In the genomic region with DNA sequence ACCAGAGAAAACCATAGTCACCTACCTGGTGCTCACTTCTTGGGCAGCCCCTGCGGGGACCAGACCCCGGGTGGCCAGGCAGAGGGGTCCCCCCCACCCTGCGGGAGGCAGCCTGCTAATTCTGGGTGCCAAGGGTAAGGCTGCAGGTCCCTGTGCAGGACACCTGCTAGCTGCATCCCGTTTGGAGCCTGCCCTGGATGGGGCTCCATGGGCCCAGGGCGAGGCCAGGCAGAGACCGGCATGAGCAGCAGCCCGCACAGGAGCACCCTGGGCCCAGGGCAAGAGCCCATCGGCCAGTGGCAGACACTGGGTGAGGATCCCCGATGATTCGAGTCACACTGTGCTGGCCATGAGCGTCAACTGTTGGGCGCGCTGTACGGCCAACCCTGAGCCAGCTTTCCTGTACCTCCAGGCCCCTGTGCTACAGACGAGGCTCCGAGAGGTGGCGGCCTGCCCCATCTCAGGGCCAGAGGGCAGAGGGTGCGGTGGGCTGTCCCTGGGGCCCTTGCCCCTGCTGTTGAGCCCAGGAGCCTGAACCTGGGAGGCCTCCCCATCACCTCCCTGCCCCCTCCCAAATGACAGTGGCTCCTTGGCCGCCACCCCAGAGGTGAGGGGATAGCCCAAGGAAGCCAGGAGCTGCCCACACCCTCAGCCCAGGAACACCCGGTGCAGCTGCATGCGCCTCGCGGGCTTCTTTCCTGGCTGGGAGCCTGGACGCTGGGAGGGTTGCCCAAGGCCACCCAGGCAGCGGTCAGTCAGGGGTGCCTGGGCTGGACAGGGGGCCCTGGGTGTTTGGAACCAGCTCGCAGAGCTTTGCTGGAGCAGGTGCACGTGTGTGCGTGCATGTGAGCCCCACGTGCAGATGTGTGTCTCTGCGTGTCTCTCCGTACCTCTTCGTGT, we compare ENCODE assay signal across 13 cellular contexts. TPM values are rescaled to one million over a fixed set of nuclear protein-coding genes. Genes with fewer than 3 reads are reported as not detected.
DNase-seq lines count a peak whose midpoint lies in the region; ATAC-seq and TF ChIP-seq lines count a peak whose summit lies in the region.
"Had no signal": no experiment of that assay in that cellular context is flagged by ENCODE, and none has a peak within 500 bp of the region (broad histone marks: within the 10 kb centered on the region; RNA-seq: fewer than 3 reads in every experiment).

No MANE protein-coding gene starts in this region.

- 77% methylated on average over 32 of the region's 32 CpGs for WGBS in right cardiac atrium
- 52 to 61% (median 56%) methylated on average over 31 to 32 of the region's 32 CpGs for WGBS in psoas muscle, 3 donors

- H3K4me3 ChIP-seq in right cardiac atrium (ENCODE audit: low read length) (no peak overlapping the region), psoas muscle (no peak overlapping the region)
- no peak overlapping the region for H3K4me3 ChIP-seq in effector memory CD4-positive, alpha-beta T cell (ENCODE audit: insufficient read depth, low read depth, low read length, poor library complexity, severe bottlenecking)
- H3K4me3 ChIP-seq: cardiac muscle cell had no signal

- H3K27ac ChIP-seq in right cardiac atrium (ENCODE audit: low read length) (no peak overlapping the region), psoas muscle (no peak overlapping the region)
- no peak overlapping the region for H3K27ac ChIP-seq in effector memory CD4-positive, alpha-beta T cell (ENCODE audit: insufficient read depth, low read length, poor library complexity, severe bottlenecking)
- H3K27ac ChIP-seq: C4-2B, cardiac muscle cell had no signal

- no peak overlapping the region for H3K4me3 Mint-ChIP-seq in activated naive CD8-positive, alpha-beta T cell treated with anti-CD3 and anti-CD28 coated beads, Interleukin-2, amount 10 ng/mL, durations not matched to agents 7 days and 5 days

- H3K27me3 ChIP-seq in right cardiac atrium (ENCODE audit: control insufficient read depth, insufficient read depth) (no peaks in the 10 kb centered on the region), psoas muscle (ENCODE audit: insufficient read depth in 3 of 3, low read length in 2 of 3) (no peaks in the 10 kb centered on the region)
- H3K27me3 ChIP-seq in effector memory CD4-positive, alpha-beta T cell (replicated peaks; ENCODE audit: control insufficient read depth, insufficient read depth, low read length, poor library complexity, severe bottlenecking): peaks cover 9% of the 10 kb centered on the region

- no peaks in the 10 kb centered on the region for H3K4me1 Mint-ChIP-seq in activated naive CD8-positive, alpha-beta T cell treated with anti-CD3 and anti-CD28 coated beads, Interleukin-2, amount 10 ng/mL, durations not matched to agents 7 days and 5 days

- no peak overlapping the region for H3K27ac Mint-ChIP-seq in activated naive CD8-positive, alpha-beta T cell treated with anti-CD3 and anti-CD28 coated beads, Interleukin-2, amount 10 ng/mL, durations not matched to agents 7 days and 5 days

- intact Hi-C loops in right cardiac atrium (cut with DNase I) (loop anchor here (5.0 to 10.0 kb wide), 3 partner anchors 61 to 156 kb away; a partner anchor contains a TSS), psoas muscle (cut with DNase I) (loop anchor here in 1 of 2 donors (5.0 kb wide), 1 partner anchor 461 kb away; no protein-coding TSS in a partner anchor)

- H3K27me3 Mint-ChIP-seq in activated naive CD8-positive, alpha-beta T cell treated with anti-CD3 and anti-CD28 coated beads, Interleukin-2, amount 10 ng/mL, durations not matched to agents 7 days and 5 days: peaks cover 9% of the 10 kb centered on the region

- H3K9me3 Mint-ChIP-seq in activated naive CD8-positive, alpha-beta T cell treated with anti-CD3 and anti-CD28 coated beads, Interleukin-2, amount 10 ng/mL, durations not matched to agents 7 days and 5 days: no peaks in the 10 kb centered on the region

- DNase-seq in EL (peak; percentile 2), right cardiac atrium (peak in 2 of 3 donors; percentile 73 to 76), psoas muscle (peak in 1 of 2 donors; percentile 37), HuH-7.5 (ENCODE audit: low spot score) (no peak)
- peak; percentile 30 for DNase-seq in activated naive CD8-positive, alpha-beta T cell treated with anti-CD3 and anti-CD28 coated beads, Interleukin-2, amount 10 ng/mL, durations not matched to agents 7 days and 5 days
- DNase-seq in effector memory CD4-positive, alpha-beta T cell: no peak
- DNase-seq in activated CD8-positive, alpha-beta memory T cell treated with anti-CD3 and anti-CD28 coated beads for 24 hours: no peak
- DNase-seq: NCI-H146, NCI-H69, SHP77 treated with DMSO at 0.1 percent for 48 hours had no signal

- H3K4me1 ChIP-seq in right cardiac atrium (ENCODE audit: control insufficient read depth, insufficient read depth, low read length) (no peaks in the 10 kb centered on the region), psoas muscle (peaks cover 25% of the 10 kb centered on the region)
- H3K4me1 ChIP-seq in effector memory CD4-positive, alpha-beta T cell (ENCODE audit: control insufficient read depth, insufficient read depth, low read length, poor library complexity, severe bottlenecking): no peaks in the 10 kb centered on the region

- no peak for ATAC-seq in activated naive CD8-positive, alpha-beta T cell treated with anti-CD3 and anti-CD28 coated beads, Interleukin-2, amount 10 ng/mL, durations not matched to agents 7 days and 5 days (ENCODE audit: low read depth)
- ATAC-seq in right cardiac atrium (peak in 1 of 2 donors; percentile 8), psoas muscle (peak; percentile 30 to 59 (median 45)), HG02938 (IDR thresholded peaks at IDR 0.05; ENCODE audit: unreplicated experiment) (no peak)

- POLR2A ChIA-PET in activated naive CD8-positive, alpha-beta T cell treated with anti-CD3 and anti-CD28 coated beads, Interleukin-2, amount 10 ng/mL, durations not matched to agents 7 days and 5 days (lab: Charles Lee): no interaction called here

- no peak for TF ChIP-seq CTCF in psoas muscle (IDR thresholded peaks at IDR 0.05)

- H3K9me3 ChIP-seq in right cardiac atrium (ENCODE audit: control insufficient read depth, low read length) (no peaks in the 10 kb centered on the region), psoas muscle (no peaks in the 10 kb centered on the region)
- H3K9me3 ChIP-seq in effector memory CD4-positive, alpha-beta T cell (ENCODE audit: control insufficient read depth, low read length): no peaks in the 10 kb centered on the region

- H3K36me3 Mint-ChIP-seq in activated naive CD8-positive, alpha-beta T cell treated with anti-CD3 and anti-CD28 coated beads, Interleukin-2, amount 10 ng/mL, durations not matched to agents 7 days and 5 days: no peaks in the 10 kb centered on the region

- no peaks in the 10 kb centered on the region for H3K36me3 ChIP-seq in psoas muscle (ENCODE audit: insufficient read depth in 1 of 2, low read depth in 1 of 2)
- no peaks in the 10 kb centered on the region for H3K36me3 ChIP-seq in effector memory CD4-positive, alpha-beta T cell (ENCODE audit: control insufficient read depth, insufficient read depth, low read length)
- H3K36me3 ChIP-seq: cardiac muscle cell had no signal

RNA-seq across cellular contexts. Expression of a gene that starts 47.7 kb away (rescaled TPM):
- under 1 TPM; 0.26 to 0.33 TPM for total RNA-seq in activated naive CD8-positive, alpha-beta T cell treated with anti-CD3 and anti-CD28 coated beads, Interleukin-2, amount 10 ng/mL, durations not matched to agents 7 days and 5 days
- total RNA-seq in right cardiac atrium: 1 to 10 TPM; 5.7 to 9.2 (median 7.9) TPM
- 5.8 TPM for polyA plus RNA-seq in right cardiac atrium
- 1 to 10 TPM in 1 of 4 donors, under 1 TPM in 3; 0.50 to 1.5 (median 0.83) TPM for total RNA-seq in psoas muscle
- under 1 TPM; 0.09 to 0.35 (median 0.26) TPM for polyA plus RNA-seq in psoas muscle

Comparison
In these comparisons a context has a peak if more than half of its experiments do, and no peak if none do; other contexts are left out.
1. DNase-seq: peak in EL (single experiment), activated naive CD8-positive, alpha-beta T cell treated with anti-CD3 and anti-CD28 coated beads, Interleukin-2, amount 10 ng/mL, durations not matched to agents 7 days and 5 days (single experiment) and right cardiac atrium (2 of 3); none in HuH-7.5 (single experiment), effector memory CD4-positive, alpha-beta T cell (0 of 3) and activated CD8-positive, alpha-beta memory T cell treated with anti-CD3 and anti-CD28 coated beads for 24 hours (single experiment).
2. ATAC-seq: peak in psoas muscle (4 of 4); none in activated naive CD8-positive, alpha-beta T cell treated with anti-CD3 and anti-CD28 coated beads, Interleukin-2, amount 10 ng/mL, durations not matched to agents 7 days and 5 days (single experiment) and HG02938 (single experiment).